In the genomic region with DNA sequence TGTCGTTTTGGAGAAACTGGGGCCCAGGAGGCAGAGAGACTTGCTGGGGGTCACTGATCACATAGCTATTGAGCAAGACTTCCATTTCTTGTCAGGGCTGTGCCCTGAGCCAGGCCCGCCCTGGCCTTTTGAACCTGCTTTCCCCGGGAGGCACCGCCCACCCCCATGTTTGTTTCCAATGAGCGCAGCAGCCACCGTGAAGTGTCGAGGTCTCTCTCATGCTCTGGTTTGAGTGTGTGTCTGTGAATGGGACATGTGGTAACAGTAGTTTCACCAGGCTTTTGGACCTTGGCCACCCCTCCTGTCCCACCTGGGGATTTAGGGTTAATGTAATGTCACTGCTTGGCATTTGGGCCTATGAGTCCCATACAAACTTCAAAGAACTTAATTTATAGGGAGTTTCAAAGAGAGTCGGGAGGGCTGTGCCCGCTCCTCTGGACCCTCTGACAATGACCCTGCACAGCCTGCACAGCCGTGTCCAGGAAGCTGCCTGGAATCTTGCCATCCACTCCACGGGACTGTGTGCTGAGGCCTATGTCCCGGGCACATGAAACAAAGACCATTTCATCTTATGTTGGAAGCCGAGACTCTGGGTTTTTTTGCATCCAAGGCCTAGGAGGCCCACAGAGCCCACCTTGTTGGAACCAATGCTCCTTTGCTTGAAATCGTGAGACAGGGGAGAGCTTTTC, we compare ENCODE assay signal across 1 cellular context.
TF ChIP-seq lines count a peak whose summit lies in the region.

No MANE protein-coding gene starts in this region.

TF ChIP-seq in HepG2, 621 proteins besides CTCF, POLR2A, EP300 and RAD21 (continued from another document and continues in another):
- TF ChIP-seq HNRNPH1 (optimal IDR thresholded peaks at IDR 0.05; ENCODE audit: low read depth, low read length) = no peak
- peak; percentile 56; the same call in 1 of the 2 replicates for TF ChIP-seq ZNF652 (CRISPR knock-in tag; IDR thresholded peaks at IDR 0.05; ENCODE audit: borderline replicate concordance, low read depth)
- no peak for TF ChIP-seq ATF5 (CRISPR knock-in tag; IDR thresholded peaks at IDR 0.05; ENCODE audit: low read depth)
- TF ChIP-seq, protein P1, sequence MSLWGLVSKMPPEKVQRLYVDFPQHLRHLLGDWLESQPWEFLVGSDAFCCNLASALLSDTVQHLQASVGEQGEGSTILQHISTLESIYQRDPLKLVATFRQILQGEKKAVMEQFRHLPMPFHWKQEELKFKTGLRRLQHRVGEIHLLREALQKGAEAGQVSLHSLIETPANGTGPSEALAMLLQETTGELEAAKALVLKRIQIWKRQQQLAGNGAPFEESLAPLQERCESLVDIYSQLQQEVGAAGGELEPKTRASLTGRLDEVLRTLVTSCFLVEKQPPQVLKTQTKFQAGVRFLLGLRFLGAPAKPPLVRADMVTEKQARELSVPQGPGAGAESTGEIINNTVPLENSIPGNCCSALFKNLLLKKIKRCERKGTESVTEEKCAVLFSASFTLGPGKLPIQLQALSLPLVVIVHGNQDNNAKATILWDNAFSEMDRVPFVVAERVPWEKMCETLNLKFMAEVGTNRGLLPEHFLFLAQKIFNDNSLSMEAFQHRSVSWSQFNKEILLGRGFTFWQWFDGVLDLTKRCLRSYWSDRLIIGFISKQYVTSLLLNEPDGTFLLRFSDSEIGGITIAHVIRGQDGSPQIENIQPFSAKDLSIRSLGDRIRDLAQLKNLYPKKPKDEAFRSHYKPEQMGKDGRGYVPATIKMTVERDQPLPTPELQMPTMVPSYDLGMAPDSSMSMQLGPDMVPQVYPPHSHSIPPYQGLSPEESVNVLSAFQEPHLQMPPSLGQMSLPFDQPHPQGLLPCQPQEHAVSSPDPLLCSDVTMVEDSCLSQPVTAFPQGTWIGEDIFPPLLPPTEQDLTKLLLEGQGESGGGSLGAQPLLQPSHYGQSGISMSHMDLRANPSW (CRISPR knock-in tag; IDR thresholded peaks at IDR 0.05; ENCODE audit: borderline replicate concordance) = no peak
- TF ChIP-seq ZNF546 (CRISPR knock-in tag; conservative IDR thresholded peaks at IDR 0.05) = no peak
- TF ChIP-seq GABPB1 (CRISPR knock-in tag; IDR thresholded peaks at IDR 0.05) = 0 out of 2 replicates have a peak, but pooled peaks have one; percentile 35
- peak; percentile 44; the same call in 1 of the 2 replicates for TF ChIP-seq ZNF607 (CRISPR knock-in tag; IDR thresholded peaks at IDR 0.05; ENCODE audit: borderline replicate concordance)
- TF ChIP-seq ZNF646 (CRISPR knock-in tag; IDR thresholded peaks at IDR 0.05) = no peak
- TF ChIP-seq TARDBP (CRISPR knock-in tag; IDR thresholded peaks at IDR 0.05) = peak; percentile 55; the same call in 1 of the 2 replicates
- no peak for TF ChIP-seq PAWR (CRISPR knock-in tag; IDR thresholded peaks at IDR 0.05; ENCODE audit: borderline replicate concordance)
- no peak for TF ChIP-seq ZNF160 (CRISPR knock-in tag; IDR thresholded peaks at IDR 0.05)
- 0 out of 2 replicates have a peak, but pooled peaks have one; percentile 19 for TF ChIP-seq NR2C2 (CRISPR knock-in tag; IDR thresholded peaks at IDR 0.05; ENCODE audit: borderline replicate concordance)
- TF ChIP-seq ZNF713 (CRISPR knock-in tag; IDR thresholded peaks at IDR 0.05) = no peak
- TF ChIP-seq MEIS2 (CRISPR knock-in tag; IDR thresholded peaks at IDR 0.05) = peak; percentile 43; the same call in 1 of the 2 replicates
- no peak for TF ChIP-seq MTF2 (CRISPR knock-in tag; IDR thresholded peaks at IDR 0.05; ENCODE audit: borderline replicate concordance)
- TF ChIP-seq PHF8 (CRISPR knock-in tag; IDR thresholded peaks at IDR 0.05) = no peak; the same call in none of the 2 replicates
- TF ChIP-seq KAT2B (IDR thresholded peaks at IDR 0.05; ENCODE audit: borderline replicate concordance, low read depth, low read length) = no peak
- peak; percentile 41; the same call in 1 of the 2 replicates for TF ChIP-seq HOXA3 (CRISPR knock-in tag; IDR thresholded peaks at IDR 0.05)
- TF ChIP-seq, protein P2, sequence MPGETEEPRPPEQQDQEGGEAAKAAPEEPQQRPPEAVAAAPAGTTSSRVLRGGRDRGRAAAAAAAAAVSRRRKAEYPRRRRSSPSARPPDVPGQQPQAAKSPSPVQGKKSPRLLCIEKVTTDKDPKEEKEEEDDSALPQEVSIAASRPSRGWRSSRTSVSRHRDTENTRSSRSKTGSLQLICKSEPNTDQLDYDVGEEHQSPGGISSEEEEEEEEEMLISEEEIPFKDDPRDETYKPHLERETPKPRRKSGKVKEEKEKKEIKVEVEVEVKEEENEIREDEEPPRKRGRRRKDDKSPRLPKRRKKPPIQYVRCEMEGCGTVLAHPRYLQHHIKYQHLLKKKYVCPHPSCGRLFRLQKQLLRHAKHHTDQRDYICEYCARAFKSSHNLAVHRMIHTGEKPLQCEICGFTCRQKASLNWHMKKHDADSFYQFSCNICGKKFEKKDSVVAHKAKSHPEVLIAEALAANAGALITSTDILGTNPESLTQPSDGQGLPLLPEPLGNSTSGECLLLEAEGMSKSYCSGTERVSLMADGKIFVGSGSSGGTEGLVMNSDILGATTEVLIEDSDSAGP (CRISPR knock-in tag; IDR thresholded peaks at IDR 0.05; ENCODE audit: borderline replicate concordance) = no peak; the same call in 1 of the 2 replicates
- peak; percentile 16; the same call in 1 of the 2 replicates for TF ChIP-seq SOX5 (CRISPR knock-in tag; IDR thresholded peaks at IDR 0.05; ENCODE audit: borderline replicate concordance)
- TF ChIP-seq, protein P3, sequence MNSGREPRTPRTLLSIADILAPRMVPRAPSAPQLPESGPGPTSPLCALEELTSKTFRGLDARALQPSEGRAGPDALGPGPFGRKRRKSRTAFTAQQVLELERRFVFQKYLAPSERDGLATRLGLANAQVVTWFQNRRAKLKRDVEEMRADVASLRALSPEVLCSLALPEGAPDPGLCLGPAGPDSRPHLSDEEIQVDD (CRISPR knock-in tag; IDR thresholded peaks at IDR 0.05; ENCODE audit: borderline replicate concordance) = no peak
- TF ChIP-seq SALL1 (CRISPR knock-in tag; IDR thresholded peaks at IDR 0.05) = peak; percentile 75
- TF ChIP-seq, protein P4, sequence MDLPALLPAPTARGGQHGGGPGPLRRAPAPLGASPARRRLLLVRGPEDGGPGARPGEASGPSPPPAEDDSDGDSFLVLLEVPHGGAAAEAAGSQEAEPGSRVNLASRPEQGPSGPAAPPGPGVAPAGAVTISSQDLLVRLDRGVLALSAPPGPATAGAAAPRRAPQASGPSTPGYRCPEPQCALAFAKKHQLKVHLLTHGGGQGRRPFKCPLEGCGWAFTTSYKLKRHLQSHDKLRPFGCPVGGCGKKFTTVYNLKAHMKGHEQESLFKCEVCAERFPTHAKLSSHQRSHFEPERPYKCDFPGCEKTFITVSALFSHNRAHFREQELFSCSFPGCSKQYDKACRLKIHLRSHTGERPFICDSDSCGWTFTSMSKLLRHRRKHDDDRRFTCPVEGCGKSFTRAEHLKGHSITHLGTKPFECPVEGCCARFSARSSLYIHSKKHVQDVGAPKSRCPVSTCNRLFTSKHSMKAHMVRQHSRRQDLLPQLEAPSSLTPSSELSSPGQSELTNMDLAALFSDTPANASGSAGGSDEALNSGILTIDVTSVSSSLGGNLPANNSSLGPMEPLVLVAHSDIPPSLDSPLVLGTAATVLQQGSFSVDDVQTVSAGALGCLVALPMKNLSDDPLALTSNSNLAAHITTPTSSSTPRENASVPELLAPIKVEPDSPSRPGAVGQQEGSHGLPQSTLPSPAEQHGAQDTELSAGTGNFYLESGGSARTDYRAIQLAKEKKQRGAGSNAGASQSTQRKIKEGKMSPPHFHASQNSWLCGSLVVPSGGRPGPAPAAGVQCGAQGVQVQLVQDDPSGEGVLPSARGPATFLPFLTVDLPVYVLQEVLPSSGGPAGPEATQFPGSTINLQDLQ (CRISPR knock-in tag; IDR thresholded peaks at IDR 0.05) = peak; percentile 71
- no peak for TF ChIP-seq ZFAT (CRISPR knock-in tag; conservative IDR thresholded peaks at IDR 0.05)
- TF ChIP-seq ZNF296 (CRISPR knock-in tag; conservative IDR thresholded peaks at IDR 0.05) = no peak
- TF ChIP-seq ZSCAN5A (CRISPR knock-in tag; IDR thresholded peaks at IDR 0.05; ENCODE audit: borderline replicate concordance) = 0 out of 2 replicates have a peak, but pooled peaks have one; percentile 51
- no peak for TF ChIP-seq HOXA9 (CRISPR knock-in tag; IDR thresholded peaks at IDR 0.05; ENCODE audit: borderline replicate concordance)
- peak; percentile 36; the same call in 1 of the 2 replicates for TF ChIP-seq NFYC (CRISPR knock-in tag; IDR thresholded peaks at IDR 0.05)
- TF ChIP-seq ZBTB7B (CRISPR knock-in tag; IDR thresholded peaks at IDR 0.05) = peak; percentile 48; the same call in 1 of the 2 replicates
- TF ChIP-seq, protein P5, sequence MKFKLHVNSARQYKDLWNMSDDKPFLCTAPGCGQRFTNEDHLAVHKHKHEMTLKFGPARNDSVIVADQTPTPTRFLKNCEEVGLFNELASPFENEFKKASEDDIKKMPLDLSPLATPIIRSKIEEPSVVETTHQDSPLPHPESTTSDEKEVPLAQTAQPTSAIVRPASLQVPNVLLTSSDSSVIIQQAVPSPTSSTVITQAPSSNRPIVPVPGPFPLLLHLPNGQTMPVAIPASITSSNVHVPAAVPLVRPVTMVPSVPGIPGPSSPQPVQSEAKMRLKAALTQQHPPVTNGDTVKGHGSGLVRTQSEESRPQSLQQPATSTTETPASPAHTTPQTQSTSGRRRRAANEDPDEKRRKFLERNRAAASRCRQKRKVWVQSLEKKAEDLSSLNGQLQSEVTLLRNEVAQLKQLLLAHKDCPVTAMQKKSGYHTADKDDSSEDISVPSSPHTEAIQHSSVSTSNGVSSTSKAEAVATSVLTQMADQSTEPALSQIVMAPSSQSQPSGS (CRISPR knock-in tag; IDR thresholded peaks at IDR 0.05) = no peak
- peak; percentile 71 for TF ChIP-seq ZNF644 (CRISPR knock-in tag; IDR thresholded peaks at IDR 0.05; ENCODE audit: low read depth)
- peak; percentile 42; the same call in 1 of the 2 replicates for TF ChIP-seq ZNF574 (CRISPR knock-in tag; IDR thresholded peaks at IDR 0.05)
